Comparison of ENCODE assay signal across 13 cellular contexts in the genomic region with DNA sequence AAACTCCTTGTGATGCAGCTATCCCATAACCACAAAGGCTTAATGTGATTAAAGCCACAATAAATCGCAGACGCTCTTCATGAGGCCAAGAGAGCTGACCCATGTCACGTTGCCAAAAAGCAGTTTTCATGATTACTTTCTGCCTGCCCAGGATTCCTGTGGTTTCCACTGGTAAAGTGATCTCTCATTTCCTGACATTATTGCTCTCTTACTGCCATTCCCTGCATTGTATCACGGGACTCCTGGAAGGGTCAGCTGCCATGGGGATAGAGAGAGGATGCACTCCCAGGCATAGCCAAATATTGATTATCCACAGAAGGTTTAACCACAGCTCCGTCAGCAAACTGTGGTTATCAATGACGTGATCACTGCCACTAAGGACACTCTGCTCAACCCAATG.
DNase-seq lines count a peak whose midpoint lies in the region; ATAC-seq, FAIRE-seq and TF ChIP-seq lines count a peak whose summit lies in the region.
"Had no signal": no experiment of that assay in that cellular context is flagged by ENCODE, and none has a peak within 500 bp of the region (broad histone marks: within the 10 kb centered on the region; RNA-seq: fewer than 3 reads in every experiment).

No MANE protein-coding gene starts in this region.

- no peak overlapping the region for H3K4me3 ChIP-seq in foreskin fibroblast (ENCODE audit: low read depth in 1 of 2, low read length in 2 of 2)
- H3K4me3 ChIP-seq in upper lobe of left lung, result no peak overlapping the region

- WGBS in upper lobe of left lung, 2 donors, result 47 to 54% methylated on average over 6 of the region's 6 CpGs

- peak overlapping the region; percentile 72 for H3K27ac Mint-ChIP-seq in HFFc6
- H3K27ac Mint-ChIP-seq: IgD-negative memory B cell; T-helper 1 cell treated with Interleukin-12 subunit alpha and Interleukin-12 subunit beta and Interleukin-4 antibody, amounts not matched to agents 30 μg/mL and 1 μg/mL, for 36 hours had no signal

- TF ChIP-seq EP300 in upper lobe of left lung (IDR thresholded peaks at IDR 0.05), result no peak

- peak overlapping the region; percentile 28; the same call in 1 of the 2 replicates for H3K4me3 Mint-ChIP-seq in HFFc6
- H3K4me3 Mint-ChIP-seq: IgD-negative memory B cell; T-helper 1 cell treated with Interleukin-12 subunit alpha and Interleukin-12 subunit beta and Interleukin-4 antibody, amounts not matched to agents 30 μg/mL and 1 μg/mL, for 36 hours had no signal

- no peaks in the 10 kb centered on the region for H3K36me3 Mint-ChIP-seq in HFFc6 (ENCODE audit: low read depth)

- DNase-seq in HFFc6 (peak; percentile 93), SW480 (ENCODE audit: low spot score) (peak; percentile 73), foreskin fibroblast (peak; percentile 91 to 97), upper lobe of left lung (no peak), GM19239 (ENCODE audit: insufficient read length, low spot score) (no peak), COLO668 (lab: John Stamatoyannopoulos, UW; ENCODE audit: unreplicated experiment) (no peak), NCI-H82 treated with DMSO at 0.1 percent for 48 hours (lab: John Stamatoyannopoulos, UW; ENCODE audit: unreplicated experiment) (no peak)
- DNase-seq: amygdala, mesendoderm, NCI-H526 treated with DMSO at 0.1 percent for 48 hours had no signal

- H3K4me1 ChIP-seq in upper lobe of left lung, result no peaks in the 10 kb centered on the region

- no peak for TF ChIP-seq POLR2A in upper lobe of left lung (IDR thresholded peaks at IDR 0.05)

- H3K36me3 ChIP-seq in upper lobe of left lung, result no peaks in the 10 kb centered on the region

- no peaks in the 10 kb centered on the region for H3K9me3 ChIP-seq in upper lobe of left lung

- FAIRE-seq in GM19239 (lab: Jason Lieb, UNC), result no peak

- ATAC-seq in upper lobe of left lung (ENCODE audit: low FRiP score in 2 of 2) (peak; percentile 43 to 80), HG02938 (IDR thresholded peaks at IDR 0.05; ENCODE audit: unreplicated experiment) (no peak)

- no peak overlapping the region for H3K27ac ChIP-seq in upper lobe of left lung

- peaks cover 36% of the 10 kb centered on the region for H3K4me1 Mint-ChIP-seq in HFFc6 (ENCODE audit: low read depth)
- H3K4me1 Mint-ChIP-seq: IgD-negative memory B cell had no signal

- H3K9me3 Mint-ChIP-seq in HFFc6, result no peaks in the 10 kb centered on the region
- H3K9me3 Mint-ChIP-seq: IgD-negative memory B cell; T-helper 1 cell treated with Interleukin-12 subunit alpha and Interleukin-12 subunit beta and Interleukin-4 antibody, amounts not matched to agents 30 μg/mL and 1 μg/mL, for 36 hours had no signal

- H3K27me3 Mint-ChIP-seq in HFFc6 (ENCODE audit: insufficient read depth), result peaks cover 13% of the 10 kb centered on the region

- no peaks in the 10 kb centered on the region for H3K27me3 ChIP-seq in upper lobe of left lung

- TF ChIP-seq CTCF in HFFc6 (IDR thresholded peaks at IDR 0.05) (no peak), foreskin fibroblast (IDR thresholded peaks at IDR 0.05; ENCODE audit: low read depth, low read length) (no peak), upper lobe of left lung (IDR thresholded peaks at IDR 0.05) (no peak)

Comparison
In these comparisons a context has a peak if more than half of its experiments do, and no peak if none do; other contexts are left out.
1. DNase-seq: peak in HFFc6 (single experiment), SW480 (single experiment) and foreskin fibroblast (2 of 2); none in upper lobe of left lung (0 of 2), GM19239 (single experiment), COLO668 (single experiment) and NCI-H82 treated with DMSO at 0.1 percent for 48 hours (single experiment).